In genomic region chr14:104184506-104184905, GRCh38 we compare ENCODE assay signal across 3 cellular contexts.
A peak's percentile ranks its signal among the peaks of the same experiment; 100 is the strongest.
TF ChIP-seq lines count a peak whose summit lies in the region.

No MANE protein-coding gene starts in this region.

TF ChIP-seq in HEK293, 187 proteins besides CTCF, POLR2A, EP300 and RAD21:
- TF ChIP-seq ZNF37A (tag by site-specific recombination; IDR thresholded peaks at IDR 0.05) = no peak
- TF ChIP-seq ZNF341 (tag by site-specific recombination; IDR thresholded peaks at IDR 0.05; ENCODE audit: low read depth) = peak; percentile 83

TF ChIP-seq in SK-N-SH, 30 proteins besides CTCF, POLR2A, EP300 and RAD21:
- TF ChIP-seq SMC3 (IDR thresholded peaks at IDR 0.05; ENCODE audit: low read depth, low read length) = peak; percentile 5; the same call in 1 of the 2 replicates
- TF ChIP-seq NRF1 (IDR thresholded peaks at IDR 0.05; ENCODE audit: low read depth, low read length) = no peak
TF ChIP-seq in SK-N-SH: peak in this region for 1.

TF ChIP-seq in HepG2, 621 proteins besides CTCF, POLR2A, EP300 and RAD21:
- TF ChIP-seq ZNF138 (CRISPR knock-in tag; IDR thresholded peaks at IDR 0.05; ENCODE audit: low read depth) = no peak
- TF ChIP-seq, protein P1, sequence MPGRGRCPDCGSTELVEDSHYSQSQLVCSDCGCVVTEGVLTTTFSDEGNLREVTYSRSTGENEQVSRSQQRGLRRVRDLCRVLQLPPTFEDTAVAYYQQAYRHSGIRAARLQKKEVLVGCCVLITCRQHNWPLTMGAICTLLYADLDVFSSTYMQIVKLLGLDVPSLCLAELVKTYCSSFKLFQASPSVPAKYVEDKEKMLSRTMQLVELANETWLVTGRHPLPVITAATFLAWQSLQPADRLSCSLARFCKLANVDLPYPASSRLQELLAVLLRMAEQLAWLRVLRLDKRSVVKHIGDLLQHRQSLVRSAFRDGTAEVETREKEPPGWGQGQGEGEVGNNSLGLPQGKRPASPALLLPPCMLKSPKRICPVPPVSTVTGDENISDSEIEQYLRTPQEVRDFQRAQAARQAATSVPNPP (CRISPR knock-in tag; IDR thresholded peaks at IDR 0.05) = no peak
- no peak for TF ChIP-seq ZNF282 (IDR thresholded peaks at IDR 0.05; ENCODE audit: partially characterized antibody)
- no peak for TF ChIP-seq ZNF441 (CRISPR knock-in tag; IDR thresholded peaks at IDR 0.05; ENCODE audit: borderline replicate concordance)
- no peak for TF ChIP-seq ZNF44 (CRISPR knock-in tag; IDR thresholded peaks at IDR 0.05)
- TF ChIP-seq ZNF775 (CRISPR knock-in tag; IDR thresholded peaks at IDR 0.05; ENCODE audit: borderline replicate concordance) = no peak
- TF ChIP-seq ZNF383 (CRISPR knock-in tag; IDR thresholded peaks at IDR 0.05; ENCODE audit: borderline replicate concordance) = no peak
- no peak for TF ChIP-seq ERF (CRISPR knock-in tag; IDR thresholded peaks at IDR 0.05)
- no peak for TF ChIP-seq ZNF766 (CRISPR knock-in tag; IDR thresholded peaks at IDR 0.05; ENCODE audit: borderline replicate concordance)
- no peak for TF ChIP-seq SP140L (CRISPR knock-in tag; IDR thresholded peaks at IDR 0.05; ENCODE audit: borderline replicate concordance)
- no peak for TF ChIP-seq ELF3 (CRISPR knock-in tag; IDR thresholded peaks at IDR 0.05)
- TF ChIP-seq AHDC1 (CRISPR knock-in tag; IDR thresholded peaks at IDR 0.05; ENCODE audit: borderline replicate concordance) = no peak
- TF ChIP-seq ZNF143 (CRISPR knock-in tag; IDR thresholded peaks at IDR 0.05) = no peak
- no peak for TF ChIP-seq ZNF670 (CRISPR knock-in tag; IDR thresholded peaks at IDR 0.05; ENCODE audit: borderline replicate concordance)
TF ChIP-seq in HepG2: peak in this region for 0.
